16 cellular contexts compared by ENCODE assay signal in genomic region chr2:54942373-54942772, GRCh38.
A peak's percentile ranks its signal among the peaks of the same experiment; 100 is the strongest.
DNase-seq lines count a peak whose midpoint lies in the region; ATAC-seq lines count a peak whose summit lies in the region.
"Had no signal": no experiment of that assay in that cellular context is flagged by ENCODE, and none has a peak within 500 bp of the region (broad histone marks: within the 10 kb centered on the region; RNA-seq: fewer than 3 reads in every experiment).

No MANE protein-coding gene starts in this region.

- POLR2A ChIA-PET in T-cell (lab: Charles Lee): interaction anchor here in 1 of 2 donors (0.6 kb wide), 1 partner anchor 10 kb away, joined by 3 read pairs; no protein-coding TSS in a partner anchor

- peaks cover 2% of the 10 kb centered on the region for H3K4me1 Mint-ChIP-seq in activated naive CD4-positive, alpha-beta T cell treated with anti-CD3 and anti-CD28 coated beads, Interleukin-2, amount 10 ng/mL, durations not matched to agents 7 days and 5 days
- H3K4me1 Mint-ChIP-seq in T-cell: peaks cover 1 to 12% (median 10%) of the 10 kb centered on the region in 3 donors

- H3K27ac Mint-ChIP-seq in activated naive CD4-positive, alpha-beta T cell treated with anti-CD3 and anti-CD28 coated beads, Interleukin-2, amount 10 ng/mL, durations not matched to agents 7 days and 5 days: no peak overlapping the region
- H3K27ac Mint-ChIP-seq in T-cell: no peak overlapping the region
- H3K27ac Mint-ChIP-seq: nephron progenitor cell had no signal

- H3K27me3 Mint-ChIP-seq in activated naive CD4-positive, alpha-beta T cell treated with anti-CD3 and anti-CD28 coated beads, Interleukin-2, amount 10 ng/mL, durations not matched to agents 7 days and 5 days: peaks cover 10% of the 10 kb centered on the region
- peaks cover 0 to 2% of the 10 kb centered on the region in 2 donors for H3K27me3 Mint-ChIP-seq in T-cell

- peaks cover 15% of the 10 kb centered on the region for H3K9me3 Mint-ChIP-seq in activated naive CD4-positive, alpha-beta T cell treated with anti-CD3 and anti-CD28 coated beads, Interleukin-2, amount 10 ng/mL, durations not matched to agents 7 days and 5 days
- peaks cover 2 to 7% (median 6%) of the 10 kb centered on the region in 3 donors for H3K9me3 Mint-ChIP-seq in T-cell

- ATAC-seq in T-cell (replicated peaks in 1 of 4): peak; percentile 77 to 92 (median 84)
- ATAC-seq in esophagus mucosa: peak; percentile 19
- peak; percentile 16 for ATAC-seq in stimulated activated naive CD8-positive, alpha-beta T cell treated with anti-CD3 and anti-CD28 coated beads, Interleukin-15, Interleukin-2, amounts not matched to agents 100 U/mL and 50 U/mL, for 24 hours
- ATAC-seq in GM18861 (IDR thresholded peaks at IDR 0.05; ENCODE audit: unreplicated experiment): no peak
- no peak for ATAC-seq in HG03159 (IDR thresholded peaks at IDR 0.05; ENCODE audit: unreplicated experiment)
- ATAC-seq: foreskin keratinocyte had no signal

- H3K4me3 Mint-ChIP-seq in activated naive CD4-positive, alpha-beta T cell treated with anti-CD3 and anti-CD28 coated beads, Interleukin-2, amount 10 ng/mL, durations not matched to agents 7 days and 5 days: no peak overlapping the region
- no peak overlapping the region for H3K4me3 Mint-ChIP-seq in T-cell
- H3K4me3 Mint-ChIP-seq: nephron progenitor cell had no signal

- peak; percentile 43 for DNase-seq in activated naive CD4-positive, alpha-beta T cell treated with anti-CD3 and anti-CD28 coated beads, Interleukin-2, amount 10 ng/mL, durations not matched to agents 7 days and 5 days
- DNase-seq in activated naive CD4-positive, alpha-beta T cell treated with Interleukin-2 at 50 U/mL for 16 hours: no peak
- DNase-seq in T-cell (peak in 28 of 34 experiments; percentile 5 to 57 (median 30)), NCI-H345 treated with DMSO at 0.1 percent for 48 hours (lab: John Stamatoyannopoulos, UW; ENCODE audit: unreplicated experiment) (no peak)
- peak; percentile 21 for DNase-seq in stimulated activated naive CD8-positive, alpha-beta T cell treated with anti-CD3 and anti-CD28 coated beads, Interleukin-15, Interleukin-2, amounts not matched to agents 100 U/mL and 50 U/mL, for 24 hours
- DNase-seq: DMS153; foreskin keratinocyte; GOT3; NCI-H2107; NCI-H748 treated with DMSO at 0.1 percent for 48 hours; nephron progenitor cell; stimulated activated naive CD4-positive, alpha-beta T cell treated with Interleukin-2 at 50 U/mL for 16 hours; uterus had no signal

- H3K36me3 Mint-ChIP-seq in activated naive CD4-positive, alpha-beta T cell treated with anti-CD3 and anti-CD28 coated beads, Interleukin-2, amount 10 ng/mL, durations not matched to agents 7 days and 5 days: no peaks in the 10 kb centered on the region
- H3K36me3 Mint-ChIP-seq in T-cell: no peaks in the 10 kb centered on the region

- CTCF ChIA-PET in activated naive CD4-positive, alpha-beta T cell treated with anti-CD3 and anti-CD28 coated beads, Interleukin-2, amount 10 ng/mL, durations not matched to agents 7 days and 5 days (lab: Charles Lee): no interaction called here
- CTCF ChIA-PET in T-cell (lab: Charles Lee): interaction anchor here in 1 of 2 donors (0.8 kb wide), 1 partner anchor 19 kb away, joined by 3 read pairs; no protein-coding TSS in a partner anchor

Comparison
In these comparisons a context has a peak if more than half of its experiments do, and no peak if none do; other contexts are left out.
1. DNase-seq: peak in activated naive CD4-positive, alpha-beta T cell treated with anti-CD3 and anti-CD28 coated beads, Interleukin-2, amount 10 ng/mL, durations not matched to agents 7 days and 5 days (single experiment), T-cell (28 of 34) and stimulated activated naive CD8-positive, alpha-beta T cell treated with anti-CD3 and anti-CD28 coated beads, Interleukin-15, Interleukin-2, amounts not matched to agents 100 U/mL and 50 U/mL, for 24 hours (single experiment); none in activated naive CD4-positive, alpha-beta T cell treated with Interleukin-2 at 50 U/mL for 16 hours (single experiment) and NCI-H345 treated with DMSO at 0.1 percent for 48 hours (single experiment).
2. ATAC-seq: peak in T-cell (4 of 4), esophagus mucosa (single experiment) and stimulated activated naive CD8-positive, alpha-beta T cell treated with anti-CD3 and anti-CD28 coated beads, Interleukin-15, Interleukin-2, amounts not matched to agents 100 U/mL and 50 U/mL, for 24 hours (single experiment); none in GM18861 (single experiment) and HG03159 (single experiment).